In genomic region chr14:72387727-72388126, GRCh38 we compare ENCODE assay signal across 25 cellular contexts.
"Had no signal": no experiment of that assay in that cellular context is flagged by ENCODE, and none has a peak within 500 bp of the region (broad histone marks: within the 10 kb centered on the region; RNA-seq: fewer than 3 reads in every experiment).

No MANE protein-coding gene starts in this region.

- H3K4me1 ChIP-seq: adrenal gland, SJCRH30 had no signal

- DNase-seq: activated CD4-positive, alpha-beta T cell treated with anti-CD3 and anti-CD28 coated beads for 48 hours; activated CD4-positive, alpha-beta T cell treated with anti-CD3 and anti-CD28 coated beads, Interleukin-2, amount 50 U/mL, for 4 hours; activated CD4-positive, CD25-positive, alpha-beta regulatory T cell treated with anti-CD3 and anti-CD28 coated beads, Interleukin-2, amount 50 U/mL, for 72 hours; activated CD8-positive, alpha-beta memory T cell treated with anti-CD3 and anti-CD28 coated beads, Interleukin-2, amount 50 U/mL, for 48 hours; activated CD8-positive, alpha-beta T cell treated with anti-CD3 and anti-CD28 coated beads, Interleukin-2, amount 10 ng/mL, durations not matched to agents 7 days and 5 days; activated naive CD4-positive, alpha-beta T cell treated with anti-CD3 and anti-CD28 coated beads, Interleukin-2, amount 50 U/mL, for 16 hours; activated naive CD8-positive, alpha-beta T cell treated with anti-CD3 and anti-CD28 coated beads, Interleukin-2, amount 10 ng/mL, durations not matched to agents 7 days and 5 days; activated T-cell treated with anti-CD3 and anti-CD28 coated beads, Interleukin-2, amount 50 U/mL, for 1 hour; adrenal gland; anterior cingulate cortex; caudate nucleus; MG63; NCI-H1105; NCI-H1436; NCI-H1694 treated with DMSO at 0.1 percent for 48 hours; NCI-H2081; NCI-H510A treated with DMSO at 0.1 percent for 48 hours; NCI-H69; NK-92 treated with Interleukin-12 subunit alpha and Interleukin-12 subunit beta, amount 100 ng/mL, for 24 hours; SJCRH30; SK-N-SH; T-helper 17 cell; T-helper 9 cell had no signal

- H3K27me3 ChIP-seq: adrenal gland, MG63, SJCRH30 had no signal

- H3K36me3 ChIP-seq: adrenal gland, MG63, SJCRH30 had no signal

- H3K4me3 ChIP-seq: adrenal gland, MG63, SJCRH30 had no signal

- H3K27ac ChIP-seq: adrenal gland, KMS-11, SJCRH30 had no signal

- ATAC-seq: activated CD8-positive, alpha-beta T cell treated with anti-CD3 and anti-CD28 coated beads, Interleukin-2, amount 10 ng/mL, durations not matched to agents 7 days and 5 days; T-helper 17 cell; WTC11 had no signal

- H3K9me3 ChIP-seq: adrenal gland, MG63, SJCRH30, SK-N-SH had no signal
